ENCODE assay signal across 12 cellular contexts in the genomic region with DNA sequence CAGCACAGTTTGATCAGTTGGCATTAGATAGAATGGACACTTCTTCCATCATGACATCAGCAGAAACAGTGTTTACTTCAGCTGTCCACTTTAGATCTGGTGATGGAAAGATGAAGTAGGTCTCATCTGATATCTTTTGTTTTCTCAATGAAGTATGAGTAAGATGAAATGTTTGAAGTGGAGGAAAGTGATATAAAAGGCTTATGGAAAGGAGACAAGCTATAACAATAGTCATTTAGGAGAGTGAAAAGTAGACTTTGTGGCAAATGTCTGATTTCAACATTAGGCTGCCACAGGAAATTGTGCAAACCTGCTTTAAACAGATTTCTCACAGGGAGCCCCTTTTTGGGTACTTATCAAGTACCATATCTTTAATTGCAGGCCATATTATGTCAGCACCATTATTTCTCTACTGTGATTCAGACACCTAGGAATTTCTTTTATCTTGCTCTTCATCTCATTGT. TPM values are rescaled to one million over a fixed set of nuclear protein-coding genes. Genes with fewer than 3 reads are reported as not detected.
A peak's percentile ranks its signal among the peaks of the same experiment; 100 is the strongest.
DNase-seq lines count a peak whose midpoint lies in the region; ATAC-seq and TF ChIP-seq lines count a peak whose summit lies in the region.
"Had no signal": no experiment of that assay in that cellular context is flagged by ENCODE, and none has a peak within 500 bp of the region (broad histone marks: within the 10 kb centered on the region; RNA-seq: fewer than 3 reads in every experiment).

No MANE protein-coding gene starts in this region.

- no peaks in the 10 kb centered on the region for H3K9me3 Mint-ChIP-seq in HFFc6
- no peaks in the 10 kb centered on the region for H3K9me3 Mint-ChIP-seq in stimulated activated naive B cell treated with anti-CD40 and anti-IgM and Interleukin-4, amounts not matched to agents 10 μg/mL and 1 μg/mL and 100 μg/mL, for 72 hours

- H3K4me1 Mint-ChIP-seq in HFFc6 (ENCODE audit: low read depth): peaks cover 32% of the 10 kb centered on the region
- H3K4me1 Mint-ChIP-seq in stimulated activated naive B cell treated with anti-CD40 and anti-IgM and Interleukin-4, amounts not matched to agents 10 μg/mL and 1 μg/mL and 100 μg/mL, for 72 hours: no peaks in the 10 kb centered on the region

- peaks cover 11% of the 10 kb centered on the region for H3K36me3 Mint-ChIP-seq in HFFc6 (ENCODE audit: low read depth)
- H3K36me3 Mint-ChIP-seq in stimulated activated naive B cell treated with anti-CD40 and anti-IgM and Interleukin-4, amounts not matched to agents 10 μg/mL and 1 μg/mL and 100 μg/mL, for 72 hours: peaks cover 2 to 4% of the 10 kb centered on the region in 2 donors

- no peak overlapping the region for H3K27ac ChIP-seq in RWPE2 (ENCODE audit: poor library complexity, severe bottlenecking)
- H3K27ac ChIP-seq: body of pancreas had no signal

- no peak overlapping the region for H3K4me3 ChIP-seq in RWPE2 (ENCODE audit: severe bottlenecking)
- no peak overlapping the region for H3K4me3 ChIP-seq in fibroblast of villous mesenchyme (ENCODE audit: low read depth, low read length)
- H3K4me3 ChIP-seq: body of pancreas, mucosa of descending colon had no signal

- H3K27me3 Mint-ChIP-seq in HFFc6 (ENCODE audit: insufficient read depth): peaks cover 3% of the 10 kb centered on the region; the same call in 1 of the 2 replicates
- H3K27me3 Mint-ChIP-seq in stimulated activated naive B cell treated with anti-CD40 and anti-IgM and Interleukin-4, amounts not matched to agents 10 μg/mL and 1 μg/mL and 100 μg/mL, for 72 hours: no peaks in the 10 kb centered on the region

- H3K36me3 ChIP-seq in RWPE2 (ENCODE audit: low read depth): no peaks in the 10 kb centered on the region

- peak overlapping the region; percentile 75 for H3K27ac Mint-ChIP-seq in HFFc6
- no peak overlapping the region for H3K27ac Mint-ChIP-seq in stimulated activated naive B cell treated with anti-CD40 and anti-IgM and Interleukin-4, amounts not matched to agents 10 μg/mL and 1 μg/mL and 100 μg/mL, for 72 hours

- TF ChIP-seq CTCF in HFFc6 (IDR thresholded peaks at IDR 0.05) (no peak), RWPE2 (IDR thresholded peaks at IDR 0.05; ENCODE audit: poor library complexity, severe bottlenecking) (no peak), fibroblast of villous mesenchyme (IDR thresholded peaks at IDR 0.05; ENCODE audit: insufficient read depth, low read depth, low read length) (no peak)

- H3K9me3 ChIP-seq in RWPE2 (ENCODE audit: severe bottlenecking): no peaks in the 10 kb centered on the region
- H3K9me3 ChIP-seq: body of pancreas, mucosa of descending colon had no signal

- in situ Hi-C loops in Caki2 (cut with HindIII; ENCODE audit: low pct_unique_long_range_greater_than_20kb, low sequenced_read_pairs): no loop called here

- ATAC-seq in RWPE2 (ENCODE audit: low read depth) (peak; percentile 27; the same call in 2 of the 3 replicates), HG03378 (IDR thresholded peaks at IDR 0.05; ENCODE audit: unreplicated experiment) (no peak)
- no peak for ATAC-seq in stimulated activated naive B cell treated with anti-CD40 and anti-IgM and Interleukin-4, amounts not matched to agents 10 μg/mL and 1 μg/mL and 100 μg/mL, for 72 hours (replicated peaks)
- ATAC-seq: body of pancreas, mucosa of descending colon had no signal

- peak overlapping the region; percentile 35; the same call in 1 of the 2 replicates for H3K4me3 Mint-ChIP-seq in HFFc6
- H3K4me3 Mint-ChIP-seq in stimulated activated naive B cell treated with anti-CD40 and anti-IgM and Interleukin-4, amounts not matched to agents 10 μg/mL and 1 μg/mL and 100 μg/mL, for 72 hours: no peak overlapping the region

- peak; percentile 7 for DNase-seq in Caki2 (ENCODE audit: low read depth)
- DNase-seq in HFFc6: peak; percentile 17
- no peak for DNase-seq in RWPE2 (ENCODE audit: low spot score)
- peak; percentile 29 for DNase-seq in fibroblast of villous mesenchyme (ENCODE audit: low read depth)
- no peak for DNase-seq in hepatic stellate cell (ENCODE audit: low spot score)
- no peak for DNase-seq in mucosa of gallbladder (ENCODE audit: low spot score)
- DNase-seq in stimulated activated naive B cell treated with anti-CD40 and anti-IgM and Interleukin-4, amounts not matched to agents 10 μg/mL and 1 μg/mL and 100 μg/mL, for 72 hours: no peak
- DNase-seq: activated CD4-positive, CD25-positive, alpha-beta regulatory T cell; body of pancreas; mucosa of descending colon had no signal

- peaks cover 8% of the 10 kb centered on the region for H3K4me1 ChIP-seq in RWPE2 (ENCODE audit: insufficient read depth, poor library complexity, severe bottlenecking)
- H3K4me1 ChIP-seq: body of pancreas had no signal

- H3K27me3 ChIP-seq in RWPE2 (ENCODE audit: insufficient read depth, poor library complexity, severe bottlenecking): no peaks in the 10 kb centered on the region
- H3K27me3 ChIP-seq: body of pancreas had no signal

RNA-seq across cellular contexts. Expression of a gene that starts 18.2 kb away (rescaled TPM):
- not detected in 2 replicates for total RNA-seq in Caki2 (2014; rRNA removed; shearing (Covaris generic); ENCODE audit: low replicate concordance)
- under 1 TPM in 2 of 6 experiments, not detected in 4; 0.17 TPM for total RNA-seq in HFFc6 (2021; fragmentation: NEBNext Ultra II Directional; extraction: Animal tissue kit (Norgen Biotek cat#: 25700))
- total RNA-seq in fibroblast of villous mesenchyme (0.43 TPM in 1 of 2 replicates, not detected in the other), mucosa of gallbladder (not detected)
- total RNA-seq: body of pancreas, mucosa of descending colon, subcutaneous adipose tissue had no signal

Comparison
In these comparisons a context has a peak if more than half of its experiments do, and no peak if none do; other contexts are left out.
1. DNase-seq: peak in Caki2 (single experiment), HFFc6 (single experiment) and fibroblast of villous mesenchyme (single experiment); none in RWPE2 (single experiment), hepatic stellate cell (single experiment), mucosa of gallbladder (single experiment) and stimulated activated naive B cell treated with anti-CD40 and anti-IgM and Interleukin-4, amounts not matched to agents 10 μg/mL and 1 μg/mL and 100 μg/mL, for 72 hours (single experiment).